1 cellular context compared by ENCODE assay signal in the genomic region with DNA sequence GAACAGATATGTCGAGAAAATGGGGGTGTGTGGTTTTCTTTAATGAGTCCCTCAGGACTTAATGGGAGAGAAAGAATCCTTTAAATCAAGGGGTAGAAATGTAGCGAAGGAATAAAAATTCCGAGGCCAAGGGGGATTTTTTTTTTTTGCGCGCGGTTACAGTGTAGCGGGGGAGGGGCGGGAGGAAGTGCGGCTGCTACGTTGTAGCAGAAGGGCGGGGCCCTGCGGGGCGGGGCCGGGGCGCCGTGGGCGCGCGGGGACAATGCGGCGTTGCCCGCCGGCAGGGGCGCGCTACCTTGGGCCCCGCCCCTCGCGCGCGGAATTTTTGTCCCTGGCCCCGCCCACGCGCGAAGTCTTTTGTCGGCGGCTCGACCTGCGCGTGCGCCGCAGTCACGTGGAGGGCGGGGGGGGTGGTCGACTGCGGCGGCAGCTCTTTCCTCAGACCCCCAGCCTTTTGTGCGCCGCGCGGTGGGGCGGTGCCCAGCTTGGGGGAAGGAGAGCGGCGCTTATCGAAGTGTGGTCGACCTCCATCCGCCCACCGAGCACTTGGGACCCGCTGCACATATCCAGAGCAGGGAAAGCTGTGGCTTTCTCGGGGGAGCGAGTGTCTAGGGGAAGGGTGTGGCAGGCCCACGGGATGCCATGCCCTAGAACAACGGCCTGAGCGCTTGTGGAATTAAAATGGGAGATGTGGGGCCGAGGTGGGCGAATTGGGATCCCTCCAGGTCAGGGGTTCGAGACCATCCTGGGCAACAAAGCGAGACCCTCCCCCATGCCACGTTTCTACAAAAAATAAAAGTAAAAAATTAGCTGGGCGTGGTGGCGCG.
TF ChIP-seq lines count a peak whose summit lies in the region.

No MANE protein-coding gene starts in this region.

TF ChIP-seq in GM12878, 131 proteins besides CTCF, POLR2A, EP300 and RAD21 (continued from another document and continues in another):
- TF ChIP-seq USF2 (IDR thresholded peaks at IDR 0.05; ENCODE audit: borderline replicate concordance, low read depth, low read length): peak; percentile 87
- TF ChIP-seq ZNF384 (IDR thresholded peaks at IDR 0.05; ENCODE audit: borderline replicate concordance, low read depth, low read length): peak; percentile 78
- peak; percentile 50; the same call in 1 of the 2 replicates for TF ChIP-seq DPF2 (IDR thresholded peaks at IDR 0.05)
- TF ChIP-seq NFIC (IDR thresholded peaks at IDR 0.05; ENCODE audit: low read depth, low read length): no peak
- peak; percentile 14; the same call in 1 of the 2 replicates for TF ChIP-seq ZBED1 (IDR thresholded peaks at IDR 0.05; ENCODE audit: borderline replicate concordance)
- TF ChIP-seq KLF5 (IDR thresholded peaks at IDR 0.05; ENCODE audit: partially characterized antibody): peak; percentile 37
- 0 out of 2 replicates have a peak, but pooled peaks have one; percentile 11 for TF ChIP-seq TCF12 (IDR thresholded peaks at IDR 0.05; ENCODE audit: low read depth, low read length)
- TF ChIP-seq CREM (IDR thresholded peaks at IDR 0.05; ENCODE audit: low read depth): peak; percentile 63
- TF ChIP-seq TCF3 (IDR thresholded peaks at IDR 0.05; ENCODE audit: borderline replicate concordance, insufficient read depth, low read depth, low read length): 0 out of 2 replicates have a peak, but pooled peaks have one; percentile 3
- TF ChIP-seq POLR2AphosphoS2 (IDR thresholded peaks at IDR 0.05; ENCODE audit: low read depth, low read length): peak; percentile 58; the same call in 1 of the 2 replicates
- TF ChIP-seq FOS (IDR thresholded peaks at IDR 0.05; ENCODE audit: borderline replicate concordance, extremely low read depth, insufficient read length): no peak
- TF ChIP-seq CBX5 (IDR thresholded peaks at IDR 0.05; ENCODE audit: low read depth): no peak
- TF ChIP-seq E2F4 (IDR thresholded peaks at IDR 0.05; ENCODE audit: low read depth, low read length): peak; percentile 70
- TF ChIP-seq RB1 (IDR thresholded peaks at IDR 0.05; ENCODE audit: borderline replicate concordance): 0 out of 2 replicates have a peak, but pooled peaks have one; percentile 51
- TF ChIP-seq PAX5 (IDR thresholded peaks at IDR 0.05; ENCODE audit: borderline replicate concordance, low read depth, low read length): 0 out of 2 replicates have a peak, but pooled peaks have one; percentile 29
- 0 out of 2 replicates have a peak, but pooled peaks have one; percentile 4 for TF ChIP-seq SMC3 (IDR thresholded peaks at IDR 0.05; ENCODE audit: borderline replicate concordance, low read length)
- peak; percentile 88 for TF ChIP-seq MXI1 (IDR thresholded peaks at IDR 0.05; ENCODE audit: low read depth, low read length)
- peak; percentile 29; the same call in 1 of the 2 replicates for TF ChIP-seq NR2C1 (IDR thresholded peaks at IDR 0.05)
- no peak for TF ChIP-seq FOXK2 (IDR thresholded peaks at IDR 0.05)
- TF ChIP-seq GATAD2B (conservative IDR thresholded peaks at IDR 0.05; ENCODE audit: low read depth): peak; percentile 63; the same call in 1 of the 2 replicates
- TF ChIP-seq HDGF (IDR thresholded peaks at IDR 0.05): 0 out of 2 replicates have a peak, but pooled peaks have one; percentile 21
- TF ChIP-seq, protein P1, sequence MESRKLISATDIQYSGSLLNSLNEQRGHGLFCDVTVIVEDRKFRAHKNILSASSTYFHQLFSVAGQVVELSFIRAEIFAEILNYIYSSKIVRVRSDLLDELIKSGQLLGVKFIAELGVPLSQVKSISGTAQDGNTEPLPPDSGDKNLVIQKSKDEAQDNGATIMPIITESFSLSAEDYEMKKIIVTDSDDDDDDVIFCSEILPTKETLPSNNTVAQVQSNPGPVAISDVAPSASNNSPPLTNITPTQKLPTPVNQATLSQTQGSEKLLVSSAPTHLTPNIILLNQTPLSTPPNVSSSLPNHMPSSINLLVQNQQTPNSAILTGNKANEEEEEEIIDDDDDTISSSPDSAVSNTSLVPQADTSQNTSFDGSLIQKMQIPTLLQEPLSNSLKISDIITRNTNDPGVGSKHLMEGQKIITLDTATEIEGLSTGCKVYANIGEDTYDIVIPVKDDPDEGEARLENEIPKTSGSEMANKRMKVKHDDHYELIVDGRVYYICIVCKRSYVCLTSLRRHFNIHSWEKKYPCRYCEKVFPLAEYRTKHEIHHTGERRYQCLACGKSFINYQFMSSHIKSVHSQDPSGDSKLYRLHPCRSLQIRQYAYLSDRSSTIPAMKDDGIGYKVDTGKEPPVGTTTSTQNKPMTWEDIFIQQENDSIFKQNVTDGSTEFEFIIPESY (IDR thresholded peaks at IDR 0.05): no peak
- TF ChIP-seq NR2F1 (conservative IDR thresholded peaks at IDR 0.05): no peak
- TF ChIP-seq SMAD5 (IDR thresholded peaks at IDR 0.05; ENCODE audit: low read depth): peak; percentile 22; the same call in 1 of the 2 replicates
- peak; percentile 71 for TF ChIP-seq NRF1 (conservative IDR thresholded peaks at IDR 0.05; ENCODE audit: low read depth, low read length)
- no peak; the same call in 1 of the 2 replicates for TF ChIP-seq HCFC1 (IDR thresholded peaks at IDR 0.05; ENCODE audit: low read length)
- TF ChIP-seq SIN3A (IDR thresholded peaks at IDR 0.05; ENCODE audit: low read depth, low read length): peak; percentile 75
- peak; percentile 67 for TF ChIP-seq ZNF207 (IDR thresholded peaks at IDR 0.05; ENCODE audit: borderline replicate concordance)
- TF ChIP-seq ATF7 (IDR thresholded peaks at IDR 0.05; ENCODE audit: low read depth): no peak
- TF ChIP-seq, protein P2, sequence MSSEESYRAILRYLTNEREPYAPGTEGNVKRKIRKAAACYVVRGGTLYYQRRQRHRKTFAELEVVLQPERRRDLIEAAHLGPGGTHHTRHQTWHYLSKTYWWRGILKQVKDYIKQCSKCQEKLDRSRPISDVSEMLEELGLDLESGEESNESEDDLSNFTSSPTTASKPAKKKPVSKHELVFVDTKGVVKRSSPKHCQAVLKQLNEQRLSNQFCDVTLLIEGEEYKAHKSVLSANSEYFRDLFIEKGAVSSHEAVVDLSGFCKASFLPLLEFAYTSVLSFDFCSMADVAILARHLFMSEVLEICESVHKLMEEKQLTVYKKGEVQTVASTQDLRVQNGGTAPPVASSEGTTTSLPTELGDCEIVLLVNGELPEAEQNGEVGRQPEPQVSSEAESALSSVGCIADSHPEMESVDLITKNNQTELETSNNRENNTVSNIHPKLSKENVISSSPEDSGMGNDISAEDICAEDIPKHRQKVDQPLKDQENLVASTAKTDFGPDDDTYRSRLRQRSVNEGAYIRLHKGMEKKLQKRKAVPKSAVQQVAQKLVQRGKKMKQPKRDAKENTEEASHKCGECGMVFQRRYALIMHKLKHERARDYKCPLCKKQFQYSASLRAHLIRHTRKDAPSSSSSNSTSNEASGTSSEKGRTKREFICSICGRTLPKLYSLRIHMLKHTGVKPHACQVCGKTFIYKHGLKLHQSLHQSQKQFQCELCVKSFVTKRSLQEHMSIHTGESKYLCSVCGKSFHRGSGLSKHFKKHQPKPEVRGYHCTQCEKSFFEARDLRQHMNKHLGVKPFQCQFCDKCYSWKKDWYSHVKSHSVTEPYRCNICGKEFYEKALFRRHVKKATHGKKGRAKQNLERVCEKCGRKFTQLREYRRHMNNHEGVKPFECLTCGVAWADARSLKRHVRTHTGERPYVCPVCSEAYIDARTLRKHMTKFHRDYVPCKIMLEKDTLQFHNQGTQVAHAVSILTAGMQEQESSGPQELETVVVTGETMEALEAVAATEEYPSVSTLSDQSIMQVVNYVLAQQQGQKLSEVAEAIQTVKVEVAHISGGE (CRISPR knock-in tag; IDR thresholded peaks at IDR 0.05): no peak
- no peak for TF ChIP-seq ZZZ3 (IDR thresholded peaks at IDR 0.05; ENCODE audit: control insufficient read depth, insufficient read length, low read depth)
- TF ChIP-seq YBX1 (IDR thresholded peaks at IDR 0.05): no peak
- no peak for TF ChIP-seq CUX1 (IDR thresholded peaks at IDR 0.05; ENCODE audit: insufficient replicate concordance, low read depth, low read length)
- TF ChIP-seq EGR1 (IDR thresholded peaks at IDR 0.05; ENCODE audit: borderline replicate concordance in 1 of 2, low read depth in 2 of 2, low read length in 2 of 2): peak in 1 of 2 experiments; percentile 81; a peak in 1 of 3 replicates
- TF ChIP-seq RAD51 (IDR thresholded peaks at IDR 0.05): peak; percentile 90
- TF ChIP-seq SMARCA5 (IDR thresholded peaks at IDR 0.05): 0 out of 2 replicates have a peak, but pooled peaks have one; percentile 30
- peak; percentile 29 for TF ChIP-seq SMAD1 (IDR thresholded peaks at IDR 0.05; ENCODE audit: low read depth, partially characterized antibody)
- TF ChIP-seq, protein P3, sequence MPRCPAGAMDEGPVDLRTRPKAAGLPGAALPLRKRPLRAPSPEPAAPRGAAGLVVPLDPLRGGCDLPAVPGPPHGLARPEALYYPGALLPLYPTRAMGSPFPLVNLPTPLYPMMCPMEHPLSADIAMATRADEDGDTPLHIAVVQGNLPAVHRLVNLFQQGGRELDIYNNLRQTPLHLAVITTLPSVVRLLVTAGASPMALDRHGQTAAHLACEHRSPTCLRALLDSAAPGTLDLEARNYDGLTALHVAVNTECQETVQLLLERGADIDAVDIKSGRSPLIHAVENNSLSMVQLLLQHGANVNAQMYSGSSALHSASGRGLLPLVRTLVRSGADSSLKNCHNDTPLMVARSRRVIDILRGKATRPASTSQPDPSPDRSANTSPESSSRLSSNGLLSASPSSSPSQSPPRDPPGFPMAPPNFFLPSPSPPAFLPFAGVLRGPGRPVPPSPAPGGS (IDR thresholded peaks at IDR 0.05; ENCODE audit: borderline replicate concordance, insufficient read depth, low read depth, low read length, poor library complexity, severe bottlenecking): peak; percentile 58
- TF ChIP-seq, protein P4, sequence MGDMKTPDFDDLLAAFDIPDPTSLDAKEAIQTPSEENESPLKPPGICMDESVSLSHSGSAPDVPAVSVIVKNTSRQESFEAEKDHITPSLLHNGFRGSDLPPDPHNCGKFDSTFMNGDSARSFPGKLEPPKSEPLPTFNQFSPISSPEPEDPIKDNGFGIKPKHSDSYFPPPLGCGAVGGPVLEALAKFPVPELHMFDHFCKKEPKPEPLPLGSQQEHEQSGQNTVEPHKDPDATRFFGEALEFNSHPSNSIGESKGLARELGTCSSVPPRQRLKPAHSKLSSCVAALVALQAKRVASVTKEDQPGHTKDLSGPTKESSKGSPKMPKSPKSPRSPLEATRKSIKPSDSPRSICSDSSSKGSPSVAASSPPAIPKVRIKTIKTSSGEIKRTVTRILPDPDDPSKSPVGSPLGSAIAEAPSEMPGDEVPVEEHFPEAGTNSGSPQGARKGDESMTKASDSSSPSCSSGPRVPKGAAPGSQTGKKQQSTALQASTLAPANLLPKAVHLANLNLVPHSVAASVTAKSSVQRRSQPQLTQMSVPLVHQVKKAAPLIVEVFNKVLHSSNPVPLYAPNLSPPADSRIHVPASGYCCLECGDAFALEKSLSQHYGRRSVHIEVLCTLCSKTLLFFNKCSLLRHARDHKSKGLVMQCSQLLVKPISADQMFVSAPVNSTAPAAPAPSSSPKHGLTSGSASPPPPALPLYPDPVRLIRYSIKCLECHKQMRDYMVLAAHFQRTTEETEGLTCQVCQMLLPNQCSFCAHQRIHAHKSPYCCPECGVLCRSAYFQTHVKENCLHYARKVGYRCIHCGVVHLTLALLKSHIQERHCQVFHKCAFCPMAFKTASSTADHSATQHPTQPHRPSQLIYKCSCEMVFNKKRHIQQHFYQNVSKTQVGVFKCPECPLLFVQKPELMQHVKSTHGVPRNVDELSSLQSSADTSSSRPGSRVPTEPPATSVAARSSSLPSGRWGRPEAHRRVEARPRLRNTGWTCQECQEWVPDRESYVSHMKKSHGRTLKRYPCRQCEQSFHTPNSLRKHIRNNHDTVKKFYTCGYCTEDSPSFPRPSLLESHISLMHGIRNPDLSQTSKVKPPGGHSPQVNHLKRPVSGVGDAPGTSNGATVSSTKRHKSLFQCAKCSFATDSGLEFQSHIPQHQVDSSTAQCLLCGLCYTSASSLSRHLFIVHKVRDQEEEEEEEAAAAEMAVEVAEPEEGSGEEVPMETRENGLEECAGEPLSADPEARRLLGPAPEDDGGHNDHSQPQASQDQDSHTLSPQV (IDR thresholded peaks at IDR 0.05): no peak
